In the genomic region with DNA sequence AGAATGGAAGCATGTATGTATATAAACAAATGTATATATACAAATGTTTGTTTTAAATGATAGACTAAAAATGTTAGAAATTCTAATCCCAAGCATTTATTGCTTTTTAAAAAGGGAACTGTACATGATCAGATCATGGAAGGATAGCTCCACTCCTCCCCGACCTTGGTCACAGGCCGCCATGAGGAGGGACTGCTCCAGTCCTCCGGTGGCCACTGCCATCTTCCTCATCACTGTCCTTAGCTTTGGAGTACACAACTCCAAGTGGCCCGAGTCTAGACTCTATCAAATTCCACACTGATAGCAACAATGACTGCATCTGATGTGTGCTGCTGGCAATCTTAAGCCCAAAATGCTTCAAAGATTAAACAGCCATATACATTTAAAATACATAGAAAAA, we compare ENCODE assay signal across 3 cellular contexts.
TF ChIP-seq lines count a peak whose summit lies in the region.

No MANE protein-coding gene starts in this region.

TF ChIP-seq in HCT116, 20 proteins besides CTCF, POLR2A, EP300 and RAD21:
- TF ChIP-seq ELF1 (IDR thresholded peaks at IDR 0.05; ENCODE audit: borderline replicate concordance, low read depth) (no peak), SP1 (IDR thresholded peaks at IDR 0.05; ENCODE audit: low read depth) (no peak), ZFX (IDR thresholded peaks at IDR 0.05) (no peak)
TF ChIP-seq in HCT116: peak in this region for 0.

TF ChIP-seq in GM12878, 131 proteins besides CTCF, POLR2A, EP300 and RAD21 (continues in another document):
- TF ChIP-seq, protein P1, sequence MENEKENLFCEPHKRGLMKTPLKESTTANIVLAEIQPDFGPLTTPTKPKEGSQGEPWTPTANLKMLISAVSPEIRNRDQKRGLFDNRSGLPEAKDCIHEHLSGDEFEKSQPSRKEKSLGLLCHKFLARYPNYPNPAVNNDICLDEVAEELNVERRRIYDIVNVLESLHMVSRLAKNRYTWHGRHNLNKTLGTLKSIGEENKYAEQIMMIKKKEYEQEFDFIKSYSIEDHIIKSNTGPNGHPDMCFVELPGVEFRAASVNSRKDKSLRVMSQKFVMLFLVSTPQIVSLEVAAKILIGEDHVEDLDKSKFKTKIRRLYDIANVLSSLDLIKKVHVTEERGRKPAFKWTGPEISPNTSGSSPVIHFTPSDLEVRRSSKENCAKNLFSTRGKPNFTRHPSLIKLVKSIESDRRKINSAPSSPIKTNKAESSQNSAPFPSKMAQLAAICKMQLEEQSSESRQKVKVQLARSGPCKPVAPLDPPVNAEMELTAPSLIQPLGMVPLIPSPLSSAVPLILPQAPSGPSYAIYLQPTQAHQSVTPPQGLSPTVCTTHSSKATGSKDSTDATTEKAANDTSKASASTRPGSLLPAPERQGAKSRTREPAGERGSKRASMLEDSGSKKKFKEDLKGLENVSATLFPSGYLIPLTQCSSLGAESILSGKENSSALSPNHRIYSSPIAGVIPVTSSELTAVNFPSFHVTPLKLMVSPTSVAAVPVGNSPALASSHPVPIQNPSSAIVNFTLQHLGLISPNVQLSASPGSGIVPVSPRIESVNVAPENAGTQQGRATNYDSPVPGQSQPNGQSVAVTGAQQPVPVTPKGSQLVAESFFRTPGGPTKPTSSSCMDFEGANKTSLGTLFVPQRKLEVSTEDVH (IDR thresholded peaks at IDR 0.05; ENCODE audit: low read depth, partially characterized antibody), result no peak
- no peak for TF ChIP-seq SMAD5 (IDR thresholded peaks at IDR 0.05; ENCODE audit: low read depth)
- TF ChIP-seq ATF7 (IDR thresholded peaks at IDR 0.05; ENCODE audit: low read depth), result no peak
- TF ChIP-seq, protein P2, sequence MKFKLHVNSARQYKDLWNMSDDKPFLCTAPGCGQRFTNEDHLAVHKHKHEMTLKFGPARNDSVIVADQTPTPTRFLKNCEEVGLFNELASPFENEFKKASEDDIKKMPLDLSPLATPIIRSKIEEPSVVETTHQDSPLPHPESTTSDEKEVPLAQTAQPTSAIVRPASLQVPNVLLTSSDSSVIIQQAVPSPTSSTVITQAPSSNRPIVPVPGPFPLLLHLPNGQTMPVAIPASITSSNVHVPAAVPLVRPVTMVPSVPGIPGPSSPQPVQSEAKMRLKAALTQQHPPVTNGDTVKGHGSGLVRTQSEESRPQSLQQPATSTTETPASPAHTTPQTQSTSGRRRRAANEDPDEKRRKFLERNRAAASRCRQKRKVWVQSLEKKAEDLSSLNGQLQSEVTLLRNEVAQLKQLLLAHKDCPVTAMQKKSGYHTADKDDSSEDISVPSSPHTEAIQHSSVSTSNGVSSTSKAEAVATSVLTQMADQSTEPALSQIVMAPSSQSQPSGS (IDR thresholded peaks at IDR 0.05; ENCODE audit: low read length), result no peak
- no peak for TF ChIP-seq CHD1 (IDR thresholded peaks at IDR 0.05; ENCODE audit: low read depth, low read length)
- no peak for TF ChIP-seq BACH1 (IDR thresholded peaks at IDR 0.05; ENCODE audit: borderline replicate concordance)
- TF ChIP-seq PML (IDR thresholded peaks at IDR 0.05; ENCODE audit: low read length), result no peak
- TF ChIP-seq, protein P3, sequence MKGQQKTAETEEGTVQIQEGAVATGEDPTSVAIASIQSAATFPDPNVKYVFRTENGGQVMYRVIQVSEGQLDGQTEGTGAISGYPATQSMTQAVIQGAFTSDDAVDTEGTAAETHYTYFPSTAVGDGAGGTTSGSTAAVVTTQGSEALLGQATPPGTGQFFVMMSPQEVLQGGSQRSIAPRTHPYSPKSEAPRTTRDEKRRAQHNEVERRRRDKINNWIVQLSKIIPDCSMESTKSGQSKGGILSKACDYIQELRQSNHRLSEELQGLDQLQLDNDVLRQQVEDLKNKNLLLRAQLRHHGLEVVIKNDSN (IDR thresholded peaks at IDR 0.05; ENCODE audit: borderline replicate concordance, extremely low read length, insufficient read depth, low read depth, low read length), result no peak
- TF ChIP-seq STAT3 (IDR thresholded peaks at IDR 0.05; ENCODE audit: low read depth, low read length), result no peak
- no peak for TF ChIP-seq RB1 (IDR thresholded peaks at IDR 0.05; ENCODE audit: borderline replicate concordance)
- no peak for TF ChIP-seq SUZ12 (IDR thresholded peaks at IDR 0.05; ENCODE audit: unreplicated experiment)
- TF ChIP-seq ZNF207 (IDR thresholded peaks at IDR 0.05; ENCODE audit: borderline replicate concordance), result no peak
- TF ChIP-seq TCF12 (IDR thresholded peaks at IDR 0.05; ENCODE audit: low read depth, low read length), result no peak
- TF ChIP-seq, protein P4, sequence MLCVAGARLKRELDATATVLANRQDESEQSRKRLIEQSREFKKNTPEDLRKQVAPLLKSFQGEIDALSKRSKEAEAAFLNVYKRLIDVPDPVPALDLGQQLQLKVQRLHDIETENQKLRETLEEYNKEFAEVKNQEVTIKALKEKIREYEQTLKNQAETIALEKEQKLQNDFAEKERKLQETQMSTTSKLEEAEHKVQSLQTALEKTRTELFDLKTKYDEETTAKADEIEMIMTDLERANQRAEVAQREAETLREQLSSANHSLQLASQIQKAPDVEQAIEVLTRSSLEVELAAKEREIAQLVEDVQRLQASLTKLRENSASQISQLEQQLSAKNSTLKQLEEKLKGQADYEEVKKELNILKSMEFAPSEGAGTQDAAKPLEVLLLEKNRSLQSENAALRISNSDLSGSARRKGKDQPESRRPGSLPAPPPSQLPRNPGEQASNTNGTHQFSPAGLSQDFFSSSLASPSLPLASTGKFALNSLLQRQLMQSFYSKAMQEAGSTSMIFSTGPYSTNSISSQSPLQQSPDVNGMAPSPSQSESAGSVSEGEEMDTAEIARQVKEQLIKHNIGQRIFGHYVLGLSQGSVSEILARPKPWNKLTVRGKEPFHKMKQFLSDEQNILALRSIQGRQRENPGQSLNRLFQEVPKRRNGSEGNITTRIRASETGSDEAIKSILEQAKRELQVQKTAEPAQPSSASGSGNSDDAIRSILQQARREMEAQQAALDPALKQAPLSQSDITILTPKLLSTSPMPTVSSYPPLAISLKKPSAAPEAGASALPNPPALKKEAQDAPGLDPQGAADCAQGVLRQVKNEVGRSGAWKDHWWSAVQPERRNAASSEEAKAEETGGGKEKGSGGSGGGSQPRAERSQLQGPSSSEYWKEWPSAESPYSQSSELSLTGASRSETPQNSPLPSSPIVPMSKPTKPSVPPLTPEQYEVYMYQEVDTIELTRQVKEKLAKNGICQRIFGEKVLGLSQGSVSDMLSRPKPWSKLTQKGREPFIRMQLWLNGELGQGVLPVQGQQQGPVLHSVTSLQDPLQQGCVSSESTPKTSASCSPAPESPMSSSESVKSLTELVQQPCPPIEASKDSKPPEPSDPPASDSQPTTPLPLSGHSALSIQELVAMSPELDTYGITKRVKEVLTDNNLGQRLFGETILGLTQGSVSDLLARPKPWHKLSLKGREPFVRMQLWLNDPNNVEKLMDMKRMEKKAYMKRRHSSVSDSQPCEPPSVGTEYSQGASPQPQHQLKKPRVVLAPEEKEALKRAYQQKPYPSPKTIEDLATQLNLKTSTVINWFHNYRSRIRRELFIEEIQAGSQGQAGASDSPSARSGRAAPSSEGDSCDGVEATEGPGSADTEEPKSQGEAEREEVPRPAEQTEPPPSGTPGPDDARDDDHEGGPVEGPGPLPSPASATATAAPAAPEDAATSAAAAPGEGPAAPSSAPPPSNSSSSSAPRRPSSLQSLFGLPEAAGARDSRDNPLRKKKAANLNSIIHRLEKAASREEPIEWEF (IDR thresholded peaks at IDR 0.05; ENCODE audit: insufficient replicate concordance, low read depth, low read length), result no peak
- TF ChIP-seq CREM (IDR thresholded peaks at IDR 0.05; ENCODE audit: low read depth), result no peak

TF ChIP-seq in SK-N-SH treated with all-trans-retinoic acid at 6 μM for 48 hours, 23 proteins besides CTCF, POLR2A, EP300 and RAD21:
- TF ChIP-seq BACH2 (CRISPR knock-in tag; IDR thresholded peaks at IDR 0.05; ENCODE audit: borderline replicate concordance) (no peak), PPARA (CRISPR knock-in tag; IDR thresholded peaks at IDR 0.05; ENCODE audit: borderline replicate concordance) (no peak), ZNF565 (CRISPR knock-in tag; conservative IDR thresholded peaks at IDR 0.05; ENCODE audit: low read depth) (no peak), GLIS3 (CRISPR knock-in tag; IDR thresholded peaks at IDR 0.05) (no peak)
- TF ChIP-seq, protein P5, sequence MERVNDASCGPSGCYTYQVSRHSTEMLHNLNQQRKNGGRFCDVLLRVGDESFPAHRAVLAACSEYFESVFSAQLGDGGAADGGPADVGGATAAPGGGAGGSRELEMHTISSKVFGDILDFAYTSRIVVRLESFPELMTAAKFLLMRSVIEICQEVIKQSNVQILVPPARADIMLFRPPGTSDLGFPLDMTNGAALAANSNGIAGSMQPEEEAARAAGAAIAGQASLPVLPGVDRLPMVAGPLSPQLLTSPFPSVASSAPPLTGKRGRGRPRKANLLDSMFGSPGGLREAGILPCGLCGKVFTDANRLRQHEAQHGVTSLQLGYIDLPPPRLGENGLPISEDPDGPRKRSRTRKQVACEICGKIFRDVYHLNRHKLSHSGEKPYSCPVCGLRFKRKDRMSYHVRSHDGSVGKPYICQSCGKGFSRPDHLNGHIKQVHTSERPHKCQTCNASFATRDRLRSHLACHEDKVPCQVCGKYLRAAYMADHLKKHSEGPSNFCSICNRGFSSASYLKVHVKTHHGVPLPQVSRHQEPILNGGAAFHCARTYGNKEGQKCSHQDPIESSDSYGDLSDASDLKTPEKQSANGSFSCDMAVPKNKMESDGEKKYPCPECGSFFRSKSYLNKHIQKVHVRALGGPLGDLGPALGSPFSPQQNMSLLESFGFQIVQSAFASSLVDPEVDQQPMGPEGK (CRISPR knock-in tag; IDR thresholded peaks at IDR 0.05; ENCODE audit: borderline replicate concordance), result no peak
- TF ChIP-seq, protein P6, sequence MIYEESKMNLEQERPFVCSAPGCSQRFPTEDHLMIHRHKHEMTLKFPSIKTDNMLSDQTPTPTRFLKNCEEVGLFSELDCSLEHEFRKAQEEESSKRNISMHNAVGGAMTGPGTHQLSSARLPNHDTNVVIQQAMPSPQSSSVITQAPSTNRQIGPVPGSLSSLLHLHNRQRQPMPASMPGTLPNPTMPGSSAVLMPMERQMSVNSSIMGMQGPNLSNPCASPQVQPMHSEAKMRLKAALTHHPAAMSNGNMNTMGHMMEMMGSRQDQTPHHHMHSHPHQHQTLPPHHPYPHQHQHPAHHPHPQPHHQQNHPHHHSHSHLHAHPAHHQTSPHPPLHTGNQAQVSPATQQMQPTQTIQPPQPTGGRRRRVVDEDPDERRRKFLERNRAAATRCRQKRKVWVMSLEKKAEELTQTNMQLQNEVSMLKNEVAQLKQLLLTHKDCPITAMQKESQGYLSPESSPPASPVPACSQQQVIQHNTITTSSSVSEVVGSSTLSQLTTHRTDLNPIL (CRISPR knock-in tag; IDR thresholded peaks at IDR 0.05; ENCODE audit: low read depth), result no peak
